14 cellular contexts compared by ENCODE assay signal in the genomic region with DNA sequence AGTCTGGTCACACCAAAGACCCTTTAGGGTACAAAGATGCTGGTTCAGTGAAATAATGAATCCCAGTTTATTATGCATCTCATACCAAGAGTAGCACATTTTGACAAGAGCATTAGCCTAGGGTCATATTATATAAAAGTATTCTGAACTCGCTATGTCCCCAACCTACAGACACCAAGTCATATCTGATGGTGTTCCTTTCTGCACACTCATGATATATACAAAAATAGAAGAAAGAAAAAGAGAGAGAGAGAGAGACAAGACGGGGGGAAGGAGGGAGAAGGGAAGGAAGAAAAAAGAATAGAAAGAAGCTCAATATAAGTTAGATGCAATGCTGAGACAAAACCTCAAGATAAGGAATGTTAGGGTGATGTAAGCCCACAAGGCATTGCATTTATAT.
"Had no signal": no experiment of that assay in that cellular context is flagged by ENCODE, and none has a peak within 500 bp of the region (broad histone marks: within the 10 kb centered on the region; RNA-seq: fewer than 3 reads in every experiment).

No MANE protein-coding gene starts in this region.

- H3K4me3 Mint-ChIP-seq: activated CD8-positive, alpha-beta T cell treated with anti-CD3 and anti-CD28 coated beads for 36 hours; immature natural killer cell; naive B cell had no signal

- H3K36me3 Mint-ChIP-seq: activated naive CD4-positive, alpha-beta T cell treated with anti-CD3 and anti-CD28 coated beads, Interleukin-2, amount 50 U/mL, for 72 hours; naive B cell had no signal

- H3K9me3 ChIP-seq: pancreas had no signal

- H3K4me3 ChIP-seq: pancreas, skin epidermis had no signal

- DNase-seq: activated CD8-positive, alpha-beta T cell treated with anti-CD3 and anti-CD28 coated beads for 36 hours; activated gamma-delta T cell; activated T-cell treated with anti-CD3 and anti-CD28 coated beads, Interleukin-2, amount 50 U/mL, for 48 hours; immature natural killer cell; midbrain; naive B cell; stimulated activated CD4-positive, alpha-beta T cell treated with anti-CD3 and anti-CD28 coated beads, Interleukin-4, amount 100 ng/mL, for 24 hours; stimulated activated naive CD8-positive, alpha-beta T cell treated with anti-CD3 and anti-CD28 coated beads, Interleukin-15, Interleukin-2, amounts not matched to agents 100 U/mL and 50 U/mL, for 24 hours had no signal

- H3K27ac ChIP-seq: skin epidermis, VCaP had no signal

- H3K27ac Mint-ChIP-seq: activated CD8-positive, alpha-beta T cell treated with anti-CD3 and anti-CD28 coated beads for 36 hours; activated naive CD4-positive, alpha-beta T cell treated with anti-CD3 and anti-CD28 coated beads, Interleukin-2, amount 50 U/mL, for 72 hours; immature natural killer cell; naive B cell had no signal

- H3K27me3 Mint-ChIP-seq: activated CD8-positive, alpha-beta T cell treated with anti-CD3 and anti-CD28 coated beads for 36 hours; naive B cell had no signal

- H3K9me3 Mint-ChIP-seq: activated CD8-positive, alpha-beta T cell treated with anti-CD3 and anti-CD28 coated beads for 36 hours; activated naive CD4-positive, alpha-beta T cell treated with anti-CD3 and anti-CD28 coated beads, Interleukin-2, amount 50 U/mL, for 72 hours; naive B cell had no signal

- H3K27me3 ChIP-seq: pancreas had no signal

- ATAC-seq: activated CD8-positive, alpha-beta T cell treated with anti-CD3 and anti-CD28 coated beads for 36 hours; activated naive CD4-positive, alpha-beta T cell treated with anti-CD3 and anti-CD28 coated beads, Interleukin-2, amount 50 U/mL, for 72 hours; stimulated activated naive CD8-positive, alpha-beta T cell treated with anti-CD3 and anti-CD28 coated beads, Interleukin-15, Interleukin-2, amounts not matched to agents 100 U/mL and 50 U/mL, for 24 hours had no signal

- FAIRE-seq: colon, endometrium had no signal
